Comparison of ENCODE assay signal across 24 cellular contexts in genomic region chr13:69676286-69676685, GRCh38.
"Had no signal": no experiment of that assay in that cellular context is flagged by ENCODE, and none has a peak within 500 bp of the region (broad histone marks: within the 10 kb centered on the region; RNA-seq: fewer than 3 reads in every experiment).

No MANE protein-coding gene starts in this region.

- DNase-seq: colonic mucosa; cortex of kidney; effector CD8-positive, alpha-beta T cell; effector memory CD8-positive, alpha-beta T cell; foreskin keratinocyte; heart left ventricle; hypothalamus; immature natural killer cell; islet precursor cell; kidney; kidney glomerular epithelial cell; left cardiac atrium; left lung; left ventricle myocardium superior; lower lobe of right lung; mesenchymal stem cell; mucosa of descending colon; naive B cell had no signal

- H3K9me3 ChIP-seq: colonic mucosa, mucosa of descending colon had no signal

- H3K79me2 ChIP-seq: hepatocyte had no signal

- H3K27ac ChIP-seq: colonic mucosa, esophagus muscularis mucosa, foreskin keratinocyte, gastroesophageal sphincter, heart left ventricle, hepatocyte, left lung, lower lobe of right lung had no signal

- H3K4me1 ChIP-seq: colonic mucosa, esophagus muscularis mucosa, foreskin keratinocyte, gastroesophageal sphincter, heart left ventricle, left lung, lower lobe of right lung had no signal

- H3K4me2 ChIP-seq: hepatocyte had no signal

- H3K4me1 Mint-ChIP-seq: immature natural killer cell, naive B cell had no signal

- H3K4me3 ChIP-seq: colonic mucosa, esophagus muscularis mucosa, gastroesophageal sphincter, heart left ventricle, hepatocyte, left lung, lower lobe of right lung, mucosa of descending colon had no signal

- H3K27ac Mint-ChIP-seq: dendritic cell treated with granulocyte-macrophage colony-stimulating factor and Interleukin-4, amounts not matched to agents 40 ng/mL and 50 ng/mL, for 4 days; effector memory CD8-positive, alpha-beta T cell; immature natural killer cell; mesothelial cell of epicardium; naive B cell had no signal

- H2AFZ ChIP-seq: hepatocyte had no signal

- H3K4me3 Mint-ChIP-seq: dendritic cell treated with granulocyte-macrophage colony-stimulating factor and Interleukin-4, amounts not matched to agents 40 ng/mL and 50 ng/mL, for 4 days; effector memory CD8-positive, alpha-beta T cell; immature natural killer cell; mesothelial cell of epicardium; naive B cell had no signal

- H3K36me3 ChIP-seq: colonic mucosa, esophagus muscularis mucosa, gastroesophageal sphincter, heart left ventricle, left lung, lower lobe of right lung had no signal

- ATAC-seq: effector memory CD8-positive, alpha-beta T cell; foreskin keratinocyte; gastroesophageal sphincter; heart left ventricle; left cardiac atrium; left lung; left ventricle myocardium superior; lower lobe of right lung; mucosa of descending colon had no signal

- H3K27me3 ChIP-seq: colonic mucosa, esophagus muscularis mucosa, foreskin keratinocyte, gastroesophageal sphincter, heart left ventricle, hepatocyte, left lung had no signal

- H3K36me3 Mint-ChIP-seq: immature natural killer cell, mesothelial cell of epicardium, naive B cell had no signal

- FAIRE-seq: endothelial cell of umbilical vein had no signal

- H3K27me3 Mint-ChIP-seq: dendritic cell treated with granulocyte-macrophage colony-stimulating factor and Interleukin-4, amounts not matched to agents 40 ng/mL and 50 ng/mL, for 4 days; effector memory CD8-positive, alpha-beta T cell; naive B cell had no signal
